ENCODE assay signal across 9 cellular contexts in genomic region chr2:233247744-233248143, GRCh38. TPM values are rescaled to one million over a fixed set of nuclear protein-coding genes. Genes with fewer than 3 reads are reported as not detected.
A peak's percentile ranks its signal among the peaks of the same experiment; 100 is the strongest.
DNase-seq lines count a peak whose midpoint lies in the region; ATAC-seq, FAIRE-seq and TF ChIP-seq lines count a peak whose summit lies in the region.
"Had no signal": no experiment of that assay in that cellular context is flagged by ENCODE, and none has a peak within 500 bp of the region (broad histone marks: within the 10 kb centered on the region; RNA-seq: fewer than 3 reads in every experiment).

No MANE protein-coding gene starts in this region.

- H3K4ac ChIP-seq in neuronal stem cell (ENCODE audit: low read length) = no peak overlapping the region

- H3F3A ChIP-seq in SK-N-SH (replicated peaks; ENCODE audit: insufficient read depth) = peaks cover 4% of the 10 kb centered on the region

- no peak overlapping the region for H3K18ac ChIP-seq in neuronal stem cell (ENCODE audit: low read length)

- H2AK5ac ChIP-seq in neuronal stem cell (ENCODE audit: low read depth, low read length) = no peak overlapping the region

- DNase-seq in DMS53 (lab: John Stamatoyannopoulos, UW) (peak; percentile 73), SK-N-SH (no peak), pulmonary artery endothelial cell (ENCODE audit: low read depth, low spot score) (peak; percentile 11), D721Med (ENCODE audit: insufficient read length, low spot score) (no peak), right cardiac atrium (no peak), neuronal stem cell (ENCODE audit: low spot score) (no peak)
- peak; percentile 69 to 72 for DNase-seq in activated naive CD4-positive, alpha-beta T cell treated with anti-CD3 and anti-CD28 coated beads, Interleukin-2, amount 50 U/mL, for 72 hours (ENCODE audit: low spot score in 2 of 2)

- no peak overlapping the region for H3K23ac ChIP-seq in neuronal stem cell (ENCODE audit: low read depth, low read length, poor library complexity)

- POLR2A ChIA-PET in SK-N-SH (lab: Yijun Ruan, JAX) = no interaction called here

- FAIRE-seq in D721Med (lab: Jason Lieb, UNC) = no peak

- H2BK120ac ChIP-seq in neuronal stem cell (ENCODE audit: low read depth, low read length) = no peak overlapping the region

- peaks cover 0 to 10% of the 10 kb centered on the region in 2 donors for H3K9me3 Mint-ChIP-seq in activated naive CD4-positive, alpha-beta T cell treated with anti-CD3 and anti-CD28 coated beads, Interleukin-2, amount 50 U/mL, for 72 hours

- H3K27ac ChIP-seq in SK-N-SH (ENCODE audit: low read depth in 2 of 2, low read length in 1 of 2) = peak overlapping the region in 1 of 2 experiments; percentile 46; a peak in 3 of 4 replicates
- H3K27ac ChIP-seq in right cardiac atrium (ENCODE audit: low read length) = no peak overlapping the region
- H3K27ac ChIP-seq in neuronal stem cell (replicated peaks; ENCODE audit: low read length) = no peak overlapping the region
- H3K27ac ChIP-seq: parathyroid adenoma had no signal

- no peak for TF ChIP-seq CTCF in SK-N-SH (IDR thresholded peaks at IDR 0.05)
- no peak for TF ChIP-seq CTCF in D721Med (IDR thresholded peaks at IDR 0.05; ENCODE audit: insufficient read depth, missing control alignments)

- H3K27ac Mint-ChIP-seq in activated naive CD4-positive, alpha-beta T cell treated with anti-CD3 and anti-CD28 coated beads, Interleukin-2, amount 50 U/mL, for 72 hours = peak overlapping the region; percentile 93 to 95

- peaks cover 10% of the 10 kb centered on the region for H3K79me2 ChIP-seq in SK-N-SH (ENCODE audit: insufficient read depth)

- no peak overlapping the region for H4K91ac ChIP-seq in neuronal stem cell (ENCODE audit: low read depth, low read length, poor library complexity)

- peaks cover 5% of the 10 kb centered on the region; the same call in 1 of the 2 replicates for H4K20me1 ChIP-seq in SK-N-SH (ENCODE audit: insufficient read depth)

- H2AFZ ChIP-seq in SK-N-SH (ENCODE audit: low read depth) (peak overlapping the region; percentile 85), neuronal stem cell (ENCODE audit: low read length) (no peak overlapping the region)
- H2AFZ ChIP-seq: parathyroid adenoma had no signal

- peaks cover 16 to 19% of the 10 kb centered on the region in 2 donors for H3K36me3 Mint-ChIP-seq in activated naive CD4-positive, alpha-beta T cell treated with anti-CD3 and anti-CD28 coated beads, Interleukin-2, amount 50 U/mL, for 72 hours

- intact Hi-C loops in right cardiac atrium (cut with DNase I) = no loop called here

- no peak overlapping the region for H3K4me2 ChIP-seq in SK-N-SH
- H3K4me2 ChIP-seq in neuronal stem cell (ENCODE audit: insufficient read depth, low read length, poor library complexity, severe bottlenecking) = no peak overlapping the region

- no peaks in the 10 kb centered on the region for H3K79me1 ChIP-seq in neuronal stem cell (ENCODE audit: low read depth, low read length)

- no peak overlapping the region for H2BK12ac ChIP-seq in neuronal stem cell (ENCODE audit: low read length)

- H3K9me3 ChIP-seq in SK-N-SH = no peaks in the 10 kb centered on the region
- H3K9me3 ChIP-seq in right cardiac atrium (ENCODE audit: control insufficient read depth, low read length) = no peaks in the 10 kb centered on the region
- peaks cover 10 to 11% of the 10 kb centered on the region in 2 donors for H3K9me3 ChIP-seq in neuronal stem cell (replicated peaks in 1 of 2; ENCODE audit: control insufficient read depth in 2 of 2, insufficient read depth in 1 of 2, low read depth in 1 of 2, low read length in 2 of 2)

- H4K8ac ChIP-seq in neuronal stem cell (ENCODE audit: low read depth, low read length) = no peak overlapping the region

- peak; percentile 89 to 92 for ATAC-seq in activated naive CD4-positive, alpha-beta T cell treated with anti-CD3 and anti-CD28 coated beads, Interleukin-2, amount 50 U/mL, for 72 hours
- no peak for ATAC-seq in right cardiac atrium
- ATAC-seq in HG03565 (IDR thresholded peaks at IDR 0.05; ENCODE audit: unreplicated experiment) = no peak

- no peak overlapping the region for H3K4me3 ChIP-seq in SK-N-SH (ENCODE audit: low read depth in 2 of 2, low read length in 1 of 2)
- H3K4me3 ChIP-seq in right cardiac atrium (ENCODE audit: low read length) = no peak overlapping the region
- H3K4me3 ChIP-seq in neuronal stem cell (ENCODE audit: low read length in 2 of 2) = no peak overlapping the region

- no peaks in the 10 kb centered on the region for H3K9me2 ChIP-seq in SK-N-SH

- H3K36me3 ChIP-seq in SK-N-SH (replicated peaks in 1 of 2; ENCODE audit: control insufficient read depth in 1 of 2, insufficient read depth in 2 of 2, low read length in 1 of 2) (no peaks in the 10 kb centered on the region), neuronal stem cell (replicated peaks in 1 of 2; ENCODE audit: control insufficient read depth in 2 of 2, insufficient read depth in 2 of 2, low read length in 2 of 2) (no peaks in the 10 kb centered on the region)

- no peak for TF ChIP-seq RAD21 in SK-N-SH (IDR thresholded peaks at IDR 0.05; ENCODE audit: low read length)

- H2BK15ac ChIP-seq in neuronal stem cell (ENCODE audit: low read length) = no peak overlapping the region

- CTCF ChIA-PET in SK-N-SH (lab: Yijun Ruan, JAX) = no interaction called here

- no peak overlapping the region for H3K14ac ChIP-seq in neuronal stem cell (ENCODE audit: low read length)

- no peak overlapping the region for H2BK5ac ChIP-seq in neuronal stem cell (ENCODE audit: low read length)

- TF ChIP-seq EP300 in SK-N-SH (IDR thresholded peaks at IDR 0.05; ENCODE audit: borderline replicate concordance in 1 of 2, low read depth in 1 of 2, low read length in 1 of 2) = peak in 1 of 2 experiments; percentile 58; a peak in 1 of 4 replicates

- H3K9ac ChIP-seq in SK-N-SH (no peak overlapping the region), neuronal stem cell (ENCODE audit: low read depth, low read length, poor library complexity) (no peak overlapping the region)
- H3K9ac ChIP-seq: parathyroid adenoma had no signal

- H3K27me3 ChIP-seq in SK-N-SH (ENCODE audit: insufficient read depth) = no peaks in the 10 kb centered on the region
- H3K27me3 ChIP-seq in right cardiac atrium (ENCODE audit: control insufficient read depth, insufficient read depth) = no peaks in the 10 kb centered on the region
- peaks cover 0 to 5% (median 0%) of the 10 kb centered on the region in 3 experiments for H3K27me3 ChIP-seq in neuronal stem cell (ENCODE audit: control insufficient read depth in 3 of 3, insufficient read depth in 3 of 3, low read depth in 1 of 3, low read length in 3 of 3)

- H3K4me1 ChIP-seq in SK-N-SH (ENCODE audit: control insufficient read depth in 1 of 2, insufficient read depth in 2 of 2, low read depth in 1 of 2, low read length in 1 of 2) (peaks cover under 1 to 3% of the 10 kb centered on the region in 2 experiments; a peak in 3 of 4 replicates), right cardiac atrium (ENCODE audit: control insufficient read depth, insufficient read depth, low read length) (no peaks in the 10 kb centered on the region), neuronal stem cell (ENCODE audit: control insufficient read depth in 2 of 2, insufficient read depth in 1 of 2, low read depth in 1 of 2, low read length in 2 of 2) (peaks cover 0 to 2% of the 10 kb centered on the region in 2 donors)

TF ChIP-seq in SK-N-SH, 30 proteins besides CTCF, POLR2A, EP300 and RAD21 (continues in another document):
- TF ChIP-seq SIN3A (IDR thresholded peaks at IDR 0.05; ENCODE audit: borderline replicate concordance, low read depth, low read length) (no peak), POLR2AphosphoS5 (IDR thresholded peaks at IDR 0.05; ENCODE audit: low read depth, low read length) (peak; percentile 34; the same call in 1 of the 2 replicates), MXI1 (IDR thresholded peaks at IDR 0.05; ENCODE audit: low read depth, low read length) (no peak), FOXJ3 (CRISPR knock-in tag; IDR thresholded peaks at IDR 0.05) (no peak), TEAD4 (IDR thresholded peaks at IDR 0.05; ENCODE audit: borderline replicate concordance, insufficient read depth) (no peak), IRF3 (IDR thresholded peaks at IDR 0.05; ENCODE audit: low read depth, low read length) (no peak), CHD2 (IDR thresholded peaks at IDR 0.05; ENCODE audit: low read length, partially characterized antibody) (no peak), USF1 (IDR thresholded peaks at IDR 0.05; ENCODE audit: borderline replicate concordance, low read depth) (no peak)

RNA-seq across cellular contexts. Expression of gene ATG16L1, which starts 3.7 kb away (rescaled TPM):
- polyA plus RNA-seq in SK-N-SH (2012; rRNA removed) (22.2 and 32.2 TPM in 2 replicates), right cardiac atrium (7.9 TPM)
- 22.0 and 24.7 TPM in 2 replicates for polyA plus RNA-seq in SK-N-SH (2012; cell fraction: cytosol; rRNA removed)
- 44.4 and 67.5 TPM in 2 replicates for polyA plus RNA-seq in SK-N-SH (2012; cell fraction: nucleus; rRNA removed)
- total RNA-seq in activated naive CD4-positive, alpha-beta T cell treated with anti-CD3 and anti-CD28 coated beads, Interleukin-2, amount 50 U/mL, for 72 hours = 10 to 100 TPM; 30.6 to 34.2 TPM
- total RNA-seq in pulmonary artery endothelial cell (48.3 and 51.5 TPM in 2 replicates), right cardiac atrium (10 to 100 TPM; 16.2 to 18.8 (median 17.9) TPM)
- polyA plus RNA-seq in neuronal stem cell (2013, experiment 1 of 2) = 11.9 TPM
- polyA plus RNA-seq in neuronal stem cell (2013, experiment 2 of 2) = 11.6 TPM

RNA-seq across cellular contexts. Expression of gene SAG, which starts 59.9 kb away (rescaled TPM):
- polyA plus RNA-seq in SK-N-SH (2012; rRNA removed) (not detected in 2 replicates), right cardiac atrium (not detected)
- polyA plus RNA-seq in SK-N-SH (2012; cell fraction: cytosol; rRNA removed) = 0.09 TPM in 1 of 2 replicates, not detected in the other
- polyA plus RNA-seq in SK-N-SH (2012; cell fraction: nucleus; rRNA removed) = not detected in 2 replicates
- total RNA-seq in activated naive CD4-positive, alpha-beta T cell treated with anti-CD3 and anti-CD28 coated beads, Interleukin-2, amount 50 U/mL, for 72 hours = under 1 TPM in 1 of 2 donors, not detected in 1; 0.05 TPM
- total RNA-seq in pulmonary artery endothelial cell (0.07 TPM in 1 of 2 replicates, not detected in the other), right cardiac atrium (not detected)
- polyA plus RNA-seq in neuronal stem cell (2013, experiment 1 of 2) = not detected
- polyA plus RNA-seq in neuronal stem cell (2013, experiment 2 of 2) = not detected

Comparison
In these comparisons a context has a peak if more than half of its experiments do, and no peak if none do; other contexts are left out.
1. DNase-seq: peak in DMS53 (single experiment), activated naive CD4-positive, alpha-beta T cell treated with anti-CD3 and anti-CD28 coated beads, Interleukin-2, amount 50 U/mL, for 72 hours (2 of 2) and pulmonary artery endothelial cell (single experiment); none in SK-N-SH (single experiment), D721Med (single experiment), right cardiac atrium (0 of 3) and neuronal stem cell (single experiment).
2. ATAC-seq: peak in activated naive CD4-positive, alpha-beta T cell treated with anti-CD3 and anti-CD28 coated beads, Interleukin-2, amount 50 U/mL, for 72 hours (2 of 2); none in right cardiac atrium (0 of 2) and HG03565 (single experiment).